In the genomic region with DNA sequence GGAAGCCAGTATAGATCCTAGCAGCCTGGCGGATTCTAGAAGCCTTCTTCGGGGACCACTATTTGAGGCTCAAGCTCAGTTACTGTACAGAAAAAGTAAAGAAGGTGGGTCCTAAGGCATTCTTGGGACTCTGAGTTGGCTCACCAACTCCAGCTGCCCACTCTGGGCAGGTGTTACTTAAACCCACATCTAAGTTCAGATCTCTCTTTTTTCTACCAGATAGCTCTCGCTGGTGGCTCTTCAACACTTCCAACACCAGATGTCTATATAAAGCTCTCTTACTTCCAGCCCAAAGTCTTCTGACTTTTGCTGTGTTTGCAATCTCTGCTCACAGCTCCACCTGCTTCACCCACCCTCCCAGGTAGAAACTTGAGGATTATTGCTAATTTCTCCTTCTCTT, we compare ENCODE assay signal across 20 cellular contexts.
DNase-seq lines count a peak whose midpoint lies in the region; FAIRE-seq and TF ChIP-seq lines count a peak whose summit lies in the region.
"Had no signal": no experiment of that assay in that cellular context is flagged by ENCODE, and none has a peak within 500 bp of the region (broad histone marks: within the 10 kb centered on the region; RNA-seq: fewer than 3 reads in every experiment).

No MANE protein-coding gene starts in this region.

- no peak for TF ChIP-seq POLR2A in GM12892 (IDR thresholded peaks at IDR 0.05; ENCODE audit: low read depth, low read length)

- H3K36me3 ChIP-seq in BLaER1 treated with 17β-estradiol and CSF1 and Interleukin-3, amounts not matched to agents 10 nM and 100 nM: peaks cover 0 to 7% (median 0%) of the 10 kb centered on the region in 11 experiments; a peak in 2 of 22 replicates
- H3K36me3 ChIP-seq in mesenchymal stem cell (ENCODE audit: control insufficient read depth in 1 of 2, insufficient read depth in 2 of 2, low read depth in 1 of 2, low read length in 2 of 2): no peaks in the 10 kb centered on the region
- H3K36me3 ChIP-seq: BE2C had no signal

- peaks cover 0 to 36% (median 0%) of the 10 kb centered on the region in 11 experiments; a peak in 9 of 22 replicates for H3K9me3 ChIP-seq in BLaER1 treated with 17β-estradiol and CSF1 and Interleukin-3, amounts not matched to agents 10 nM and 100 nM (replicated peaks in 1 of 11)
- no peaks in the 10 kb centered on the region for H3K9me3 ChIP-seq in mesenchymal stem cell (ENCODE audit: control insufficient read depth, low read length)
- H3K9me3 ChIP-seq: BE2C had no signal

- H3K4me2 ChIP-seq in BLaER1 treated with 17β-estradiol and CSF1 and Interleukin-3, amounts not matched to agents 10 nM and 100 nM: peak overlapping the region in 7 of 11 experiments; percentile 70 to 87 (median 78); a peak in 12 of 22 replicates
- no peak overlapping the region for H3K4me2 ChIP-seq in mesenchymal stem cell (ENCODE audit: low read length, poor library complexity, severe bottlenecking)

- H3K18ac ChIP-seq in mesenchymal stem cell (ENCODE audit: low read depth in 1 of 2, low read length in 2 of 2): no peak overlapping the region

- H3K4me1 ChIP-seq in BLaER1 treated with 17β-estradiol and CSF1 and Interleukin-3, amounts not matched to agents 10 nM and 100 nM: peaks cover 13 to 98% (median 39%) of the 10 kb centered on the region in 10 experiments
- no peaks in the 10 kb centered on the region for H3K4me1 ChIP-seq in mesenchymal stem cell (ENCODE audit: control insufficient read depth, insufficient read depth, low read depth, low read length)
- H3K4me1 ChIP-seq: BE2C had no signal

- FAIRE-seq in GM12892 (lab: Jason Lieb, UNC): no peak
- FAIRE-seq: A204.1, G401.6, GM12891 had no signal

- H3K27me3 ChIP-seq in BLaER1 treated with 17β-estradiol and CSF1 and Interleukin-3, amounts not matched to agents 10 nM and 100 nM: no peaks in the 10 kb centered on the region
- H3K27me3 ChIP-seq in mesenchymal stem cell (ENCODE audit: control insufficient read depth in 1 of 2, insufficient read depth in 1 of 2, low read length in 2 of 2): no peaks in the 10 kb centered on the region
- H3K27me3 ChIP-seq: BE2C had no signal

- 99% methylated on average over 3 of the region's 3 CpGs for WGBS in mesenchymal stem cell

- no peak overlapping the region for H3K4me3 ChIP-seq in BLaER1 treated with 17β-estradiol and CSF1 and Interleukin-3, amounts not matched to agents 10 nM and 100 nM
- no peak overlapping the region for H3K4me3 ChIP-seq in Jurkat, Clone E6-1 (ENCODE audit: low read length)
- H3K4me3 ChIP-seq in mesenchymal stem cell (ENCODE audit: insufficient read depth in 1 of 2, low read depth in 1 of 2, low read length in 2 of 2): no peak overlapping the region

- no peak overlapping the region for H2BK5ac ChIP-seq in mesenchymal stem cell (ENCODE audit: low read depth, low read length, poor library complexity, severe bottlenecking)

- no peaks in the 10 kb centered on the region for H4K20me1 ChIP-seq in BLaER1 treated with 17β-estradiol and CSF1 and Interleukin-3, amounts not matched to agents 10 nM and 100 nM

- H3K9ac ChIP-seq in BLaER1 treated with 17β-estradiol and CSF1 and Interleukin-3, amounts not matched to agents 10 nM and 100 nM: peak overlapping the region in 2 of 11 experiments; percentile 32 to 75; a peak in 2 of 22 replicates
- no peak overlapping the region for H3K9ac ChIP-seq in mesenchymal stem cell (ENCODE audit: low read length)

- no peaks in the 10 kb centered on the region for H3K79me1 ChIP-seq in mesenchymal stem cell (replicated peaks; ENCODE audit: low read length, poor library complexity, severe bottlenecking)

- H2BK120ac ChIP-seq in mesenchymal stem cell (ENCODE audit: low read depth, low read length): no peak overlapping the region

- no peak overlapping the region for H4K8ac ChIP-seq in mesenchymal stem cell (ENCODE audit: low read length)

- no peak overlapping the region for H3K14ac ChIP-seq in mesenchymal stem cell (ENCODE audit: low read length in 2 of 2)

- H2BK12ac ChIP-seq in mesenchymal stem cell (ENCODE audit: low read length in 2 of 2): no peak overlapping the region

- H2BK15ac ChIP-seq in mesenchymal stem cell (ENCODE audit: low read depth, poor library complexity, severe bottlenecking): no peak overlapping the region

- DNase-seq in Jurkat, Clone E6-1 (ENCODE audit: low read depth, low spot score): peak; percentile 17
- DNase-seq in mesenchymal stem cell: no peak
- no peak for DNase-seq in stimulated activated naive CD4-positive, alpha-beta T cell treated with Interleukin-2 at 50 U/mL for 16 hours (lab: John Stamatoyannopoulos, UW)
- no peak for DNase-seq in GM12892 (ENCODE audit: insufficient read length)
- DNase-seq in NCI-H1092 (lab: John Stamatoyannopoulos, UW): no peak
- DNase-seq: ACHN; BE2C; Calu3; CD4-positive, alpha-beta memory T cell; GOT3; H7; HFFc6; IMR-90; KBM-7 had no signal

- H3K27ac ChIP-seq in BLaER1 treated with 17β-estradiol and CSF1 and Interleukin-3, amounts not matched to agents 10 nM and 100 nM: peak overlapping the region in 8 of 11 experiments; percentile 8 to 97 (median 84); a peak in 11 of 22 replicates
- H3K27ac ChIP-seq in mesenchymal stem cell (ENCODE audit: low read length, poor library complexity, severe bottlenecking): no peak overlapping the region
- H3K27ac ChIP-seq: C4-2B, HL-60 had no signal

- H4K91ac ChIP-seq in mesenchymal stem cell (ENCODE audit: low read length): no peak overlapping the region

- no peak overlapping the region for H3K23ac ChIP-seq in mesenchymal stem cell (ENCODE audit: low read length in 2 of 2)

- no peak overlapping the region for H2AFZ ChIP-seq in mesenchymal stem cell (ENCODE audit: low read depth, low read length)

- H3K4ac ChIP-seq in mesenchymal stem cell (ENCODE audit: low read depth in 1 of 2, low read length in 2 of 2): no peak overlapping the region

- peak overlapping the region; percentile 42 for H2AK5ac ChIP-seq in mesenchymal stem cell (ENCODE audit: low read length, severe bottlenecking)
